8 cellular contexts compared by ENCODE assay signal in the genomic region with DNA sequence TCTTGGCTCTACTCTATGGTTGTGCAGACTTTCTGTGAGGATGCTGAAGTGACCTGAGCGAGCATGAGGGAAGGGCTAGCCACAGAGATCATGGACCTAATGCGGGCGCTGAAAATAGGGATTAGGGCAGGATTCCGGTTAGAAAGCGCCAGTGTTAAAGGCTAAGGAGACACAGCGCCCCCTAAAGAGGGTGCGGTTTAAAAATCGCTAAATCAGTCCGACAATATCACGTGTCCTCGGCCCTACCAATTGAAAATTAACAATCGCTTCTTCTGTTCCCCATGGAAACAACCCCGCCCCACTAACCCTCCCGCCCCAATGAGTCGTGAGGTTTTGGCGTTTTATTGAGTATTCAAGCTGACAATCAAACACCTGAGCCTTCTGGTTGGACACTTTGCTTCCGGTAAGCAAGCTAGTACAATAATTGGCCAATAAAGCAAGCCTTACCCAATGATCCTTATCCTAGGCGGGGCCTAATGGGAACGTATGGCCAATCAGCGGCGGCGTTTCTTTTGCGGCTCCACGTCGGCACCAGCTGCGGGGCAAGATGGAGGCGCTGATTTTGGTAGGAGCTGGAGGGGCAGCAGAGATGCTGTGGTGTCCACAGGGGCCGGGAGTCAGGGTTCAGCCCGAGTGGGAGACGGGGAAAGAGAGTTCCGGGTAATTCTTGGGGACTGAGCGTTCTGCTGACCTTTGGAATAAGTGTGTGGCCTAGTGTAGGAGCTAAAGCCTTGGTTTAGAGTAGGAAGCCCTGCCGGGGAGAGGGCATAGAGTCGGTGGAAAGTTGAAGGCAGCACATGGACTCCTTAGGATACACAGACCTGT. TPM values are rescaled to one million over a fixed set of nuclear protein-coding genes. Genes with fewer than 3 reads are reported as not detected.
DNase-seq lines count a peak whose midpoint lies in the region; ATAC-seq, FAIRE-seq and TF ChIP-seq lines count a peak whose summit lies in the region.

A gene with protein sequence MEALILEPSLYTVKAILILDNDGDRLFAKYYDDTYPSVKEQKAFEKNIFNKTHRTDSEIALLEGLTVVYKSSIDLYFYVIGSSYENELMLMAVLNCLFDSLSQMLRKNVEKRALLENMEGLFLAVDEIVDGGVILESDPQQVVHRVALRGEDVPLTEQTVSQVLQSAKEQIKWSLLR (plus strand): TSS at position 515 of the 825 bp plus-strand sequence. CDS start 33 bp downstream, at position 548.

- H4K20me1 ChIP-seq in Karpas-422 (ENCODE audit: insufficient read depth, low read depth, low read length), result no peaks in the 10 kb centered on the region

- H3K9ac ChIP-seq in Karpas-422 (ENCODE audit: low read length), result peak within 1 kb of the TSS; percentile 83

- FAIRE-seq in RCC 7860 (lab: Jason Lieb, UNC), result peak; percentile 89

- H2AFZ ChIP-seq in Karpas-422 (ENCODE audit: low read length), result peak within 1 kb of the TSS; percentile 89

- H3K9me2 ChIP-seq in Karpas-422 (replicated peaks; ENCODE audit: insufficient read depth, low read length), result no peaks in the 10 kb centered on the region

- H3K4me3 ChIP-seq in Karpas-422 (ENCODE audit: low read length) (peak within 1 kb of the TSS; percentile 84), esophagus squamous epithelium (peak within 1 kb of the TSS; percentile 73 to 93 (median 82))

- no peaks in the 10 kb centered on the region for H3K9me3 ChIP-seq in Karpas-422 (ENCODE audit: low read length)
- no peaks in the 10 kb centered on the region for H3K9me3 ChIP-seq in esophagus squamous epithelium

- intact Hi-C loops in esophagus squamous epithelium (cut with DNase I), result no loop called here

- peak; percentile 97 for ATAC-seq in GM21825 (IDR thresholded peaks at IDR 0.05; ENCODE audit: unreplicated experiment)
- ATAC-seq in activated T-cell treated with anti-CD3 and anti-CD28 coated beads, Interleukin-2, amount 50 U/mL, for 72 hours (replicated peaks in 1 of 2), result peak; percentile 98 to 99

- H3K27me3 ChIP-seq in Karpas-422 (ENCODE audit: low read length) (no peaks in the 10 kb centered on the region), esophagus squamous epithelium (no peaks in the 10 kb centered on the region)

- peak; percentile 63 to 80 (median 72) for TF ChIP-seq CTCF in esophagus squamous epithelium (IDR thresholded peaks at IDR 0.05)

- DNase-seq in Daoy (ENCODE audit: low read depth) (peak; percentile 98), Karpas-422 (peak; percentile 99), RCC 7860 (ENCODE audit: low spot score) (peak; percentile 99), esophagus squamous epithelium (lab: John Stamatoyannopoulos, UW) (peak; percentile 93), myocyte (ENCODE audit: low read depth) (peak; percentile 100)
- DNase-seq in activated T-cell treated with anti-CD3 and anti-CD28 coated beads, Interleukin-2, amount 50 U/mL, for 72 hours, result peak; percentile 89 to 93
- DNase-seq in stimulated activated CD8-positive, alpha-beta memory T cell treated with anti-CD3 and anti-CD28 coated beads, Interleukin-7, amount 100 ng/mL, for 48 hours (ENCODE audit: extremely low read depth in 1 of 2, low read depth in 1 of 2), result peak; percentile 84 to 92

- peaks cover 13% of the 10 kb centered on the region for H3K4me1 ChIP-seq in Karpas-422 (ENCODE audit: low read length)
- H3K4me1 ChIP-seq in esophagus squamous epithelium, result peaks cover 6 to 49% (median 15%) of the 10 kb centered on the region in 3 donors

- WGBS in esophagus squamous epithelium, 2 donors, result 1 to 2% methylated on average over 22 to 29 of the region's 34 CpGs

- no peaks in the 10 kb centered on the region for H3K27me3 Mint-ChIP-seq in activated T-cell treated with anti-CD3 and anti-CD28 coated beads, Interleukin-2, amount 50 U/mL, for 72 hours (ENCODE audit: low read depth)

- H3K27ac Mint-ChIP-seq in activated T-cell treated with anti-CD3 and anti-CD28 coated beads, Interleukin-2, amount 50 U/mL, for 72 hours, result peak within 1 kb of the TSS; percentile 95

- H3K36me3 ChIP-seq in Karpas-422 (ENCODE audit: insufficient read depth, low read length), result no peaks in the 10 kb centered on the region
- peaks cover 0 to 10% (median 0%) of the 10 kb centered on the region in 3 donors for H3K36me3 ChIP-seq in esophagus squamous epithelium

- H3K4me3 Mint-ChIP-seq in activated T-cell treated with anti-CD3 and anti-CD28 coated beads, Interleukin-2, amount 50 U/mL, for 72 hours, result peak within 1 kb of the TSS; percentile 91 to 94

- peaks cover 47% of the 10 kb centered on the region for H3K4me1 Mint-ChIP-seq in activated T-cell treated with anti-CD3 and anti-CD28 coated beads, Interleukin-2, amount 50 U/mL, for 72 hours (ENCODE audit: low read depth)

- no peaks in the 10 kb centered on the region for H3K9me3 Mint-ChIP-seq in activated T-cell treated with anti-CD3 and anti-CD28 coated beads, Interleukin-2, amount 50 U/mL, for 72 hours

- peaks cover 0 to 3% of the 10 kb centered on the region in 2 donors for H3K36me3 Mint-ChIP-seq in activated T-cell treated with anti-CD3 and anti-CD28 coated beads, Interleukin-2, amount 50 U/mL, for 72 hours (ENCODE audit: insufficient read depth in 2 of 2)

- peaks cover 23% of the 10 kb centered on the region for H3K79me2 ChIP-seq in Karpas-422 (ENCODE audit: low read length)

- H3K4me2 ChIP-seq in Karpas-422 (ENCODE audit: low read depth, low read length, poor library complexity, severe bottlenecking), result peak within 1 kb of the TSS; percentile 98

- H3K27ac ChIP-seq in Karpas-422 (ENCODE audit: low read length), result 0 out of 2 replicates have a peak within 1 kb of the TSS, but pooled peaks have one; percentile 12
- peak within 1 kb of the TSS; percentile 88 to 96 (median 92) for H3K27ac ChIP-seq in esophagus squamous epithelium

- TF ChIP-seq POLR2A in esophagus squamous epithelium (IDR thresholded peaks at IDR 0.05), result peak in 3 of 4 donors; percentile 49 to 83 (median 77)

RNA-seq across cellular contexts. Expression of the gene that starts here (rescaled TPM):
- total RNA-seq in Daoy (2014; rRNA removed; shearing (Covaris generic)), result 116 and 151 TPM in 2 replicates
- total RNA-seq in Karpas-422 (2014; rRNA removed; shearing (Covaris generic); ENCODE audit: low replicate concordance), result 103 and 164 TPM in 2 replicates
- 100 to 1,000 TPM; 124 to 135 TPM for total RNA-seq in activated T-cell treated with anti-CD3 and anti-CD28 coated beads, Interleukin-2, amount 50 U/mL, for 72 hours
- total RNA-seq in esophagus squamous epithelium, result 100 to 1,000 TPM in 2 of 4 donors, 10 to 100 TPM in 2; 68.1 to 153 (median 97.9) TPM
- total RNA-seq in myocyte, result 228 and 256 TPM in 2 replicates
- polyA plus RNA-seq in myocyte (2012), result 259 TPM

Comparison
In these comparisons a context has a peak if more than half of its experiments do, and no peak if none do; other contexts are left out.
1. Peak in every context shown above with its lines: DNase-seq, ATAC-seq, H3K4me3 ChIP-seq and H3K27ac ChIP-seq.